In the genomic region with DNA sequence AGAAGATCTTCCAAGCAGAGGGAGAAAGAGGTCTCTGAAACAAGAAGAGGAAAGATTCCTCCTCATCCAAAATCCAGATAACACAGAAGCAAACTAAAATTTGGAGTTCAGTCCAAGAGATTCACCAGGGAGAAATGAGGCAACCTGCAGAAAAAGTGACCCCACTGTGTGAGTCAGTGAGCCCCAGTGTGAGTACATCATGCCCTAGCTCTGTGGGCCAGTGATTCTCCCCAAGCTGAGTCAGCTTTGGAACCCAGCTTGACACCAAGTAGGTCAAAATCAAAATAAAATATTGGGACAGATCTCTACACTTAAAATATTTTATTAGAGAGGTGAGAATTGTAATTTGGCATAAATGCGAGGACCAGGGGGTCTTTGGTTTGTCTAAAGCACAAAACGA, we compare ENCODE assay signal across 30 cellular contexts. TPM values are rescaled to one million over a fixed set of nuclear protein-coding genes. Genes with fewer than 3 reads are reported as not detected.
"Had no signal": no experiment of that assay in that cellular context is flagged by ENCODE, and none has a peak within 500 bp of the region (broad histone marks: within the 10 kb centered on the region; RNA-seq: fewer than 3 reads in every experiment).

No MANE protein-coding gene starts in this region.

- H3K4me3 Mint-ChIP-seq: activated naive CD8-positive, alpha-beta T cell treated with anti-CD3 and anti-CD28 coated beads, Interleukin-2, amount 50 U/mL, for 24 hours; activated T-cell treated with anti-CD3 and anti-CD28 coated beads, Interleukin-2, amount 50 U/mL, for 24 hours; memory B cell; neural progenitor cell; T-helper 2 cell treated with Interferon-gamma antibody and Interleukin-4, amounts not matched to agents 5 μg/mL and 100 μg/mL, for 36 hours had no signal

- H3K27me3 ChIP-seq: cardiac muscle cell, esophagus squamous epithelium, heart left ventricle, neural progenitor cell, upper lobe of left lung had no signal

- ATAC-seq: activated naive CD8-positive, alpha-beta T cell treated with anti-CD3 and anti-CD28 coated beads, Interleukin-2, amount 50 U/mL, for 24 hours; heart left ventricle; left cardiac atrium; sciatic nerve; T-cell had no signal

- H3K4me1 ChIP-seq: esophagus squamous epithelium, neural progenitor cell, upper lobe of left lung had no signal

- H3K4me1 Mint-ChIP-seq: memory B cell, neural progenitor cell had no signal

- H3K4me3 ChIP-seq: cardiac muscle cell, esophagus squamous epithelium, heart left ventricle, neural progenitor cell, smooth muscle cell, upper lobe of left lung had no signal

- H3K36me3 ChIP-seq: cardiac muscle cell, neural progenitor cell, WERI-Rb-1 had no signal

- H2AFZ ChIP-seq: neural progenitor cell had no signal

- H3K27ac ChIP-seq: cardiac muscle cell, esophagus squamous epithelium, heart left ventricle, neural progenitor cell, upper lobe of left lung, WERI-Rb-1 had no signal

- H3K27me3 Mint-ChIP-seq: activated naive CD8-positive, alpha-beta T cell treated with anti-CD3 and anti-CD28 coated beads, Interleukin-2, amount 50 U/mL, for 24 hours; activated T-cell treated with anti-CD3 and anti-CD28 coated beads, Interleukin-2, amount 50 U/mL, for 24 hours; T-cell had no signal

- H3K4me2 ChIP-seq: neural progenitor cell, smooth muscle cell had no signal

- H3K36me3 Mint-ChIP-seq: neural progenitor cell had no signal

- DNase-seq: activated CD4-positive, alpha-beta T cell treated with anti-CD3 and anti-CD28 coated beads for 1 hour; activated CD4-positive, alpha-beta T cell treated with anti-CD3 and anti-CD28 coated beads, Interleukin-2, amount 50 U/mL, for 1 hour; activated CD8-positive, alpha-beta memory T cell treated with anti-CD3 and anti-CD28 coated beads for 24 hours; activated CD8-positive, alpha-beta memory T cell treated with anti-CD3 and anti-CD28 coated beads, Interleukin-2, amount 50 U/mL, for 4 hours; activated effector memory CD4-positive, alpha-beta T cell treated with Interleukin-2 at 50 U/mL for 16 hours; activated naive CD4-positive, alpha-beta T cell treated with anti-CD3 and anti-CD28 coated beads, Interleukin-2, amount 50 U/mL, for 16 hours; activated naive CD8-positive, alpha-beta T cell treated with anti-CD3 and anti-CD28 coated beads, Interleukin-2, amount 50 U/mL, for 24 hours; activated T-cell treated with anti-CD3 and anti-CD28 coated beads, Interleukin-2, amount 50 U/mL, for 24 hours; dermis blood vessel endothelial cell; esophagus squamous epithelium; heart left ventricle; islet precursor cell; left cardiac atrium; stimulated activated CD4-positive, alpha-beta T cell treated with anti-CD3 and anti-CD28 coated beads, Interleukin-4, amount 100 ng/mL, for 1 hour; stimulated activated naive CD4-positive, alpha-beta T cell treated with Interleukin-2 at 50 U/mL for 16 hours; T-cell; WERI-Rb-1 had no signal

- H3K27ac Mint-ChIP-seq: activated naive CD8-positive, alpha-beta T cell treated with anti-CD3 and anti-CD28 coated beads, Interleukin-2, amount 50 U/mL, for 24 hours; activated T-cell treated with anti-CD3 and anti-CD28 coated beads, Interleukin-2, amount 50 U/mL, for 24 hours; memory B cell; neural progenitor cell; T-helper 2 cell treated with Interferon-gamma antibody and Interleukin-4, amounts not matched to agents 5 μg/mL and 100 μg/mL, for 36 hours had no signal

RNA-seq across cellular contexts. Expression of a gene that starts 17.2 kb away (rescaled TPM):
- total RNA-seq: cardiac muscle cell, chondrocyte had no signal

RNA-seq across cellular contexts. Expression of a gene that starts 24.6 kb away (rescaled TPM):
- total RNA-seq: cardiac muscle cell, chondrocyte, dermis blood vessel endothelial cell, myocyte, smooth muscle cell had no signal
- polyA plus RNA-seq: cardiac muscle cell, smooth muscle cell had no signal

RNA-seq across cellular contexts. Expression of a gene that starts 29.4 kb away (rescaled TPM):
- total RNA-seq: cardiac muscle cell, chondrocyte, dermis blood vessel endothelial cell, esophagus squamous epithelium, heart left ventricle, left cardiac atrium, lower leg skin, mononuclear cell, myocyte, omental fat pad, renal cortical epithelial cell, sciatic nerve, smooth muscle cell, T-cell, upper lobe of left lung had no signal
- polyA plus RNA-seq: cardiac muscle cell, heart left ventricle, smooth muscle cell had no signal
